ENCODE assay signal across 21 cellular contexts in the genomic region with DNA sequence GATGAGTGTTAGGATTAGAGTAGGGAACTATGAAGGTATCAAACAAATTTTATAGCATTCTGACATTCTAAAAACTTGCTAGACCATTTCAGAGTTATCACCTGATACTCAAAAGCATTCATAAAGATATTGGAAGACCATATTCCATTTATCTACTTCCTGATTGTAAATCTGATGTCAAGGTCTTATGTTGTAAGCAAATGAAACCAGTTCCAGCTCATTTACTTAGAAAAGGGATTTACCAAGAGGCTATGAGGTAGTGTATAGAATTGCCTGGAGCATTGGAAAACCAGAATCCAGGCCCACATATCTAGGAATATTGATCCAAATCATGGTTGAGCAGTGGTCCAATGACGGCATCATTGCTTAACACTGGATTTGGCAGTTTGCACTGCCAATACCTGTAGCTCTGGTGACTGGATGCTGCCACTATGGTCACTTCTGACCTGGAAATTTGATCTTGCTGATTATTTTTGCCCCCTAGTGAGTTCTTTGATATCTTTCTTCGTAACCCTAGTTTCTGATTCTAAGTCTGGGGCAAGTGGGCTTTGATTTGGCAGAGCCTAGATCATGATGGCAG.
"Had no signal": no experiment of that assay in that cellular context is flagged by ENCODE, and none has a peak within 500 bp of the region (broad histone marks: within the 10 kb centered on the region; RNA-seq: fewer than 3 reads in every experiment).

No MANE protein-coding gene starts in this region.

- H3K4me3 Mint-ChIP-seq: activated CD8-positive, alpha-beta T cell treated with anti-CD3 and anti-CD28 coated beads for 36 hours; activated naive CD8-positive, alpha-beta T cell; central memory CD8-positive, alpha-beta T cell; mesothelial cell of epicardium; stimulated activated naive B cell treated with anti-CD40 and anti-IgM and Interleukin-4, amounts not matched to agents 10 μg/mL and 1 μg/mL and 100 μg/mL, for 72 hours had no signal

- H3K27ac Mint-ChIP-seq: activated CD8-positive, alpha-beta T cell treated with anti-CD3 and anti-CD28 coated beads for 36 hours; activated naive CD8-positive, alpha-beta T cell had no signal

- H3K27me3 Mint-ChIP-seq: activated CD8-positive, alpha-beta T cell treated with anti-CD3 and anti-CD28 coated beads for 36 hours; activated naive CD8-positive, alpha-beta T cell; central memory CD8-positive, alpha-beta T cell; naive B cell; stimulated activated naive B cell treated with anti-CD40 and anti-IgM and Interleukin-4, amounts not matched to agents 10 μg/mL and 1 μg/mL and 100 μg/mL, for 72 hours had no signal

- H3K9me3 Mint-ChIP-seq: central memory CD8-positive, alpha-beta T cell had no signal

- H3K36me3 ChIP-seq: brain microvascular endothelial cell, gastrocnemius medialis, heart right ventricle, lower lobe of right lung, tibial nerve had no signal

- ATAC-seq: activated CD8-positive, alpha-beta T cell treated with anti-CD3 and anti-CD28 coated beads for 36 hours; gastrocnemius medialis; lower lobe of right lung; stimulated activated naive B cell treated with anti-CD40 and anti-IgM and Interleukin-4, amounts not matched to agents 10 μg/mL and 1 μg/mL and 100 μg/mL, for 72 hours had no signal

- H3K4me3 ChIP-seq: coronary artery, gastrocnemius medialis, heart right ventricle, lower lobe of right lung, tibial nerve had no signal

- H3K9me3 ChIP-seq: gastrocnemius medialis, lower lobe of right lung, tibial nerve had no signal

- DNase-seq: activated CD4-positive, alpha-beta T cell treated with anti-CD3 and anti-CD28 coated beads for 4 hours; activated CD8-positive, alpha-beta T cell treated with anti-CD3 and anti-CD28 coated beads for 36 hours; activated gamma-delta T cell treated with Interleukin-2 at 50 U/mL for 16 hours; activated T-cell treated with anti-CD3 and anti-CD28 coated beads, Interleukin-2, amount 50 U/mL, for 48 hours; brain microvascular endothelial cell; effector memory CD4-positive, alpha-beta T cell; gastrocnemius medialis; heart right ventricle; lower lobe of right lung; naive B cell; retina; stimulated activated CD4-positive, alpha-beta T cell treated with anti-CD3 and anti-CD28 coated beads, Interleukin-15, amount 100 ng/mL, for 24 hours; stimulated activated CD4-positive, alpha-beta T cell treated with anti-CD3 and anti-CD28 coated beads, Interleukin-4, amount 100 ng/mL, for 1 hour; stimulated activated naive B cell treated with anti-CD40 and anti-IgM and Interleukin-4, amounts not matched to agents 10 μg/mL and 1 μg/mL and 100 μg/mL, for 72 hours; WERI-Rb-1 had no signal

- H3K4me1 ChIP-seq: parathyroid adenoma had no signal
